ENCODE assay signal across 14 cellular contexts in genomic region chr18:38807915-38808314, GRCh38.
DNase-seq lines count a peak whose midpoint lies in the region; ATAC-seq and TF ChIP-seq lines count a peak whose summit lies in the region.
"Had no signal": no experiment of that assay in that cellular context is flagged by ENCODE, and none has a peak within 500 bp of the region (broad histone marks: within the 10 kb centered on the region; RNA-seq: fewer than 3 reads in every experiment).

No MANE protein-coding gene starts in this region.

- CTCF ChIA-PET in activated CD8-positive, alpha-beta T cell treated with anti-CD3 and anti-CD28 coated beads, Interleukin-2, amount 10 ng/mL, durations not matched to agents 7 days and 5 days (lab: Charles Lee) = no interaction called here

- H3K27ac Mint-ChIP-seq in neural crest cell (ENCODE audit: unreplicated experiment) = peak overlapping the region; percentile 46
- H3K27ac Mint-ChIP-seq in activated naive CD8-positive, alpha-beta T cell treated with anti-CD3 and anti-CD28 coated beads, Interleukin-2, amount 50 U/mL, for 24 hours = no peak overlapping the region
- H3K27ac Mint-ChIP-seq in activated CD8-positive, alpha-beta T cell treated with anti-CD3 and anti-CD28 coated beads, Interleukin-2, amount 10 ng/mL, durations not matched to agents 7 days and 5 days = no peak overlapping the region
- H3K27ac Mint-ChIP-seq in natural killer cell treated with Interleukin-12 subunit alpha and Interleukin-12 subunit beta and Interleukin-15 and Interleukin-18, amount 100 ng/mL, for 72 hours = no peak overlapping the region
- H3K27ac Mint-ChIP-seq: B cell; CD4-positive, alpha-beta T cell had no signal

- no peaks in the 10 kb centered on the region for H3K9me3 Mint-ChIP-seq in neural crest cell
- no peaks in the 10 kb centered on the region for H3K9me3 Mint-ChIP-seq in activated T-cell treated with anti-CD3 and anti-CD28 coated beads, Interleukin-2, amount 50 U/mL, for 4 hours
- H3K9me3 Mint-ChIP-seq in activated naive CD8-positive, alpha-beta T cell treated with anti-CD3 and anti-CD28 coated beads, Interleukin-2, amount 50 U/mL, for 24 hours = no peaks in the 10 kb centered on the region
- no peaks in the 10 kb centered on the region for H3K9me3 Mint-ChIP-seq in activated CD8-positive, alpha-beta T cell treated with anti-CD3 and anti-CD28 coated beads, Interleukin-2, amount 10 ng/mL, durations not matched to agents 7 days and 5 days (ENCODE audit: insufficient read depth)
- H3K9me3 Mint-ChIP-seq in natural killer cell treated with Interleukin-12 subunit alpha and Interleukin-12 subunit beta and Interleukin-15 and Interleukin-18, amount 100 ng/mL, for 72 hours = peaks cover 19% of the 10 kb centered on the region
- H3K9me3 Mint-ChIP-seq: CD4-positive, alpha-beta T cell had no signal

- peak; percentile 64 for ATAC-seq in HG02678 (IDR thresholded peaks at IDR 0.05; ENCODE audit: unreplicated experiment)
- no peak for ATAC-seq in activated T-cell treated with anti-CD3 and anti-CD28 coated beads, Interleukin-2, amount 50 U/mL, for 4 hours
- no peak for ATAC-seq in activated naive CD8-positive, alpha-beta T cell treated with anti-CD3 and anti-CD28 coated beads, Interleukin-2, amount 50 U/mL, for 24 hours
- ATAC-seq in activated CD8-positive, alpha-beta T cell treated with anti-CD3 and anti-CD28 coated beads, Interleukin-2, amount 10 ng/mL, durations not matched to agents 7 days and 5 days = no peak
- no peak for ATAC-seq in natural killer cell treated with Interleukin-12 subunit alpha and Interleukin-12 subunit beta and Interleukin-15 and Interleukin-18, amount 100 ng/mL, for 72 hours
- ATAC-seq: HCT116 had no signal

- H3K4me3 Mint-ChIP-seq in neural crest cell = no peak overlapping the region
- H3K4me3 Mint-ChIP-seq in activated T-cell treated with anti-CD3 and anti-CD28 coated beads, Interleukin-2, amount 50 U/mL, for 4 hours = no peak overlapping the region
- no peak overlapping the region for H3K4me3 Mint-ChIP-seq in activated naive CD8-positive, alpha-beta T cell treated with anti-CD3 and anti-CD28 coated beads, Interleukin-2, amount 50 U/mL, for 24 hours
- H3K4me3 Mint-ChIP-seq in activated CD8-positive, alpha-beta T cell treated with anti-CD3 and anti-CD28 coated beads, Interleukin-2, amount 10 ng/mL, durations not matched to agents 7 days and 5 days = no peak overlapping the region
- no peak overlapping the region for H3K4me3 Mint-ChIP-seq in natural killer cell treated with Interleukin-12 subunit alpha and Interleukin-12 subunit beta and Interleukin-15 and Interleukin-18, amount 100 ng/mL, for 72 hours
- H3K4me3 Mint-ChIP-seq: B cell; CD4-positive, alpha-beta T cell had no signal

- H3K27me3 Mint-ChIP-seq in neural crest cell (ENCODE audit: low read depth) = no peaks in the 10 kb centered on the region
- H3K27me3 Mint-ChIP-seq in activated T-cell treated with anti-CD3 and anti-CD28 coated beads, Interleukin-2, amount 50 U/mL, for 4 hours (ENCODE audit: low read depth) = no peaks in the 10 kb centered on the region
- no peaks in the 10 kb centered on the region for H3K27me3 Mint-ChIP-seq in activated naive CD8-positive, alpha-beta T cell treated with anti-CD3 and anti-CD28 coated beads, Interleukin-2, amount 50 U/mL, for 24 hours
- H3K27me3 Mint-ChIP-seq in activated CD8-positive, alpha-beta T cell treated with anti-CD3 and anti-CD28 coated beads, Interleukin-2, amount 10 ng/mL, durations not matched to agents 7 days and 5 days (ENCODE audit: low read depth) = no peaks in the 10 kb centered on the region
- H3K27me3 Mint-ChIP-seq in natural killer cell treated with Interleukin-12 subunit alpha and Interleukin-12 subunit beta and Interleukin-15 and Interleukin-18, amount 100 ng/mL, for 72 hours = no peaks in the 10 kb centered on the region
- H3K27me3 Mint-ChIP-seq: B cell; CD4-positive, alpha-beta T cell had no signal

- H3K4me1 Mint-ChIP-seq in neural crest cell = peaks cover 14% of the 10 kb centered on the region
- H3K4me1 Mint-ChIP-seq in activated T-cell treated with anti-CD3 and anti-CD28 coated beads, Interleukin-2, amount 50 U/mL, for 4 hours (ENCODE audit: low read depth) = no peaks in the 10 kb centered on the region
- no peaks in the 10 kb centered on the region for H3K4me1 Mint-ChIP-seq in activated naive CD8-positive, alpha-beta T cell treated with anti-CD3 and anti-CD28 coated beads, Interleukin-2, amount 50 U/mL, for 24 hours
- H3K4me1 Mint-ChIP-seq in activated CD8-positive, alpha-beta T cell treated with anti-CD3 and anti-CD28 coated beads, Interleukin-2, amount 10 ng/mL, durations not matched to agents 7 days and 5 days (ENCODE audit: low read depth) = no peaks in the 10 kb centered on the region
- no peaks in the 10 kb centered on the region for H3K4me1 Mint-ChIP-seq in natural killer cell treated with Interleukin-12 subunit alpha and Interleukin-12 subunit beta and Interleukin-15 and Interleukin-18, amount 100 ng/mL, for 72 hours (ENCODE audit: low read depth in 2 of 2)
- H3K4me1 Mint-ChIP-seq: B cell had no signal

- POLR2A ChIA-PET in activated CD8-positive, alpha-beta T cell treated with anti-CD3 and anti-CD28 coated beads, Interleukin-2, amount 10 ng/mL, durations not matched to agents 7 days and 5 days (lab: Charles Lee) = no interaction called here

- no peak for TF ChIP-seq CTCF in neural crest cell (conservative IDR thresholded peaks at IDR 0.05)

- no peaks in the 10 kb centered on the region for H3K36me3 Mint-ChIP-seq in neural crest cell (ENCODE audit: low read depth)
- no peaks in the 10 kb centered on the region for H3K36me3 Mint-ChIP-seq in activated T-cell treated with anti-CD3 and anti-CD28 coated beads, Interleukin-2, amount 50 U/mL, for 4 hours (ENCODE audit: insufficient read depth)
- no peaks in the 10 kb centered on the region for H3K36me3 Mint-ChIP-seq in activated naive CD8-positive, alpha-beta T cell treated with anti-CD3 and anti-CD28 coated beads, Interleukin-2, amount 50 U/mL, for 24 hours (ENCODE audit: low read depth)
- no peaks in the 10 kb centered on the region for H3K36me3 Mint-ChIP-seq in activated CD8-positive, alpha-beta T cell treated with anti-CD3 and anti-CD28 coated beads, Interleukin-2, amount 10 ng/mL, durations not matched to agents 7 days and 5 days (ENCODE audit: low read depth)
- H3K36me3 Mint-ChIP-seq in natural killer cell treated with Interleukin-12 subunit alpha and Interleukin-12 subunit beta and Interleukin-15 and Interleukin-18, amount 100 ng/mL, for 72 hours = no peaks in the 10 kb centered on the region

- peak; percentile 5 for DNase-seq in MV-4-11 (lab: John Stamatoyannopoulos, UW)
- no peak for DNase-seq in neural crest cell (ENCODE audit: low read depth, low spot score)
- no peak for DNase-seq in activated T-cell treated with anti-CD3 and anti-CD28 coated beads, Interleukin-2, amount 50 U/mL, for 4 hours
- DNase-seq in activated naive CD8-positive, alpha-beta T cell treated with anti-CD3 and anti-CD28 coated beads, Interleukin-2, amount 50 U/mL, for 24 hours = no peak
- DNase-seq in activated CD8-positive, alpha-beta T cell treated with anti-CD3 and anti-CD28 coated beads, Interleukin-2, amount 10 ng/mL, durations not matched to agents 7 days and 5 days = no peak
- no peak for DNase-seq in natural killer cell treated with Interleukin-12 subunit alpha and Interleukin-12 subunit beta and Interleukin-15 and Interleukin-18, amount 100 ng/mL, for 72 hours (ENCODE audit: low spot score)
- DNase-seq: C1 segment of cervical spinal cord; CD4-positive, alpha-beta T cell; DMS79 treated with DMSO at 0.1 percent for 48 hours; EL; GM23248 had no signal
